In the genomic region with DNA sequence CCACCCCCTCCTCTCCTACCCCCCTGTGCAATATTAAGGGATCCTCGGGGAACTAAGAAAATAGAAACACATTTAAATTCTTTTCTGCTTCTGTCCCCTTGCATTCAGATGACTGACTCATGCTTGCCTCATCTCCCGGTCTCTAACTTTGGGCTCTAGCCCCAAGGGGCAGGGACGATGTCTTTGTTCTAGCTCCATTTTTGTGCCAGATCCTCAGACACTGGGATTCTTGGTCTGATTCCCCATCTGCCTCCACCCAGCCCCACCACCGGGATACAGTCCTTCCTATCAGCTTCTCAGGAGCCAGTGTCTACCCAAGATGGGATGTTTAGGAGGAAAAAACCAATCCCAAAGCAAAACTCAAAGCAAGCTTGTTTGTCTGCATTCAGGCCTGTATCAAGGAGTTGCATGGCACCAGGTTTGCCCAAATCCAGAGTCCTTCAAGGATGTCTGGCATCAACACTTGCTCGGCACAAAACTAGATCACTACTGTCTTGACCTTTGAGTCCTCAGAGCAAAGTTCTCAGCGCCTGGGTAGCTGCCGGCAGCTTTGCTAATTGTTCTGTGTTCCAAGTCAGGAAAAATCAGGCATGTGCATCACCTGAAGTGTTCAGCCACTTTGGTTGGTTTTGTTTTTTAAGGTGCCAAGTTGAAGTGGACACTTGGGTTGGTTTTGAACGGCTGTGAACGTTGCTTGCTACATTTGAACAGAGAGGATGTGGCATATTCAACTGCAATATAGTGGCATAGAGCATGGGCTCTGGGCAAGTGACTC, we compare ENCODE assay signal across 1 cellular context.
TF ChIP-seq lines count a peak whose summit lies in the region.

No MANE protein-coding gene starts in this region.

TF ChIP-seq in IMR-90, 13 proteins besides CTCF, POLR2A, EP300 and RAD21 (continued from another document):
- TF ChIP-seq ELK1 (IDR thresholded peaks at IDR 0.05; ENCODE audit: borderline replicate concordance, low read depth, low read length) (no peak), MAFK (IDR thresholded peaks at IDR 0.05; ENCODE audit: low read depth, low read length) (no peak), SMC3 (IDR thresholded peaks at IDR 0.05; ENCODE audit: low read depth, low read length) (no peak), CEBPB (IDR thresholded peaks at IDR 0.05; ENCODE audit: low read depth, low read length) (no peak), RFX5 (IDR thresholded peaks at IDR 0.05; ENCODE audit: low read depth, low read length) (no peak), MXI1 (IDR thresholded peaks at IDR 0.05; ENCODE audit: borderline replicate concordance, low read depth, low read length) (no peak)
- TF ChIP-seq, protein P1, sequence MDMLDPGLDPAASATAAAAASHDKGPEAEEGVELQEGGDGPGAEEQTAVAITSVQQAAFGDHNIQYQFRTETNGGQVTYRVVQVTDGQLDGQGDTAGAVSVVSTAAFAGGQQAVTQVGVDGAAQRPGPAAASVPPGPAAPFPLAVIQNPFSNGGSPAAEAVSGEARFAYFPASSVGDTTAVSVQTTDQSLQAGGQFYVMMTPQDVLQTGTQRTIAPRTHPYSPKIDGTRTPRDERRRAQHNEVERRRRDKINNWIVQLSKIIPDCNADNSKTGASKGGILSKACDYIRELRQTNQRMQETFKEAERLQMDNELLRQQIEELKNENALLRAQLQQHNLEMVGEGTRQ (IDR thresholded peaks at IDR 0.05; ENCODE audit: low read depth, low read length): no peak
